In the genomic region with DNA sequence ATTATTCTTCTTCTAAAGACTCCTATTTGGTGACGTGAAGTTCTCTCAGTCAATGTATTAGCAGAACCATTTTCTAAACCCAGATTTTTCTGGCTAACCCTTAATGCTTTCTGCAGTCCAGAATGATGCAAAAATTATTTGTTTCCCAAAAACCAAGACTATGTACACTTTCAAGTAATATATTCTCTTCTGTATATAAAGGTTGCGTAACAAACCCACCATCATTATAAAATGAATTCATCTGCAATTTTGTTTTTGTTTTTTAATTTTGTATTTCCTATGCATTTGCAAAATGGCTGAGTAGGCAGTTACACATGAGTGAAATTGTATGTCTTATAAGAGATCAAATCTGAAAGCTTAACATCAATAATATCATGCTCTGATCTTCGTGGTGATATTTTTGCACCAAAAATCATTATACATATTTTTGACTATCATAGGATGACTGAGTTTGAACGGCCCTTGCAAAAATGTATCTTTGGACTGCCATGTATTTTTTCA, we compare ENCODE assay signal across 37 cellular contexts.
"Had no signal": no experiment of that assay in that cellular context is flagged by ENCODE, and none has a peak within 500 bp of the region (broad histone marks: within the 10 kb centered on the region; RNA-seq: fewer than 3 reads in every experiment).

No MANE protein-coding gene starts in this region.

- H3K4me1 ChIP-seq: adrenal gland, body of pancreas, breast epithelium had no signal

- H3K27ac ChIP-seq: adrenal gland, body of pancreas, brain microvascular endothelial cell, breast epithelium, VCaP had no signal

- H3K36me3 Mint-ChIP-seq: activated CD4-positive, alpha-beta memory T cell treated with anti-CD3 and anti-CD28 coated beads for 36 hours; activated naive CD4-positive, alpha-beta T cell treated with anti-CD3 and anti-CD28 coated beads, Interleukin-2, amount 50 U/mL, for 72 hours; activated naive CD8-positive, alpha-beta T cell treated with anti-CD3 and anti-CD28 coated beads for 36 hours had no signal

- H3K27me3 ChIP-seq: adrenal gland, body of pancreas, brain microvascular endothelial cell, breast epithelium had no signal

- H3K4me3 ChIP-seq: adrenal gland, body of pancreas, breast epithelium had no signal

- H3K4me1 Mint-ChIP-seq: activated B cell treated with CpG ODN at 0.5 μM for 24 hours; activated CD4-positive, alpha-beta T cell treated with anti-CD3 and anti-CD28 coated beads, Interleukin-2, amount 10 ng/mL, durations not matched to agents 24 days and 14 days; activated naive CD8-positive, alpha-beta T cell treated with anti-CD3 and anti-CD28 coated beads for 36 hours; activated T-helper 17 cell treated with anti-CD3 and anti-CD28 coated beads, Interleukin-2, amount 50 U/mL, for 72 hours had no signal

- ATAC-seq: activated CD8-positive, alpha-beta T cell treated with anti-CD3 and anti-CD28 coated beads for 36 hours; activated naive CD4-positive, alpha-beta T cell treated with anti-CD3 and anti-CD28 coated beads, Interleukin-2, amount 50 U/mL, for 72 hours; activated T-cell treated with anti-CD3 and anti-CD28 coated beads, Interleukin-2, amount 50 U/mL, for 4 hours; activated T-cell treated with anti-CD3 and anti-CD28 coated beads, Interleukin-2, amount 50 U/mL, for 72 hours; activated T-helper 17 cell treated with anti-CD3 and anti-CD28 coated beads, Interleukin-2, amount 50 U/mL, for 72 hours; body of pancreas had no signal

- FAIRE-seq: astrocyte, TTC549 had no signal

- H3K9me3 Mint-ChIP-seq: activated B cell treated with CpG ODN at 0.5 μM for 24 hours; activated CD4-positive, alpha-beta T cell treated with anti-CD3 and anti-CD28 coated beads, Interleukin-2, amount 10 ng/mL, durations not matched to agents 24 days and 14 days; activated naive CD4-positive, alpha-beta T cell treated with anti-CD3 and anti-CD28 coated beads for 36 hours; activated T-cell treated with anti-CD3 and anti-CD28 coated beads, Interleukin-2, amount 50 U/mL, for 4 hours; activated T-cell treated with anti-CD3 and anti-CD28 coated beads, Interleukin-2, amount 50 U/mL, for 72 hours; activated T-helper 1 cell treated with anti-CD3 and anti-CD28 coated beads, Interleukin-12 subunit alpha, Interleukin-12 subunit beta, Interleukin-2, Interleukin-4 antibody, amounts not matched to agents 30 ng/mL and 10 ng/mL and 1 ng/mL, durations not matched to agents 14 hours and 24 hours and 36 hours; activated T-helper 17 cell treated with anti-CD3 and anti-CD28 coated beads, Interleukin-2, amount 50 U/mL, for 72 hours; T-helper 2 cell treated with Interferon-gamma antibody and Interleukin-4, amounts not matched to agents 5 μg/mL and 100 μg/mL, for 36 hours had no signal

- H3K9me3 ChIP-seq: adrenal gland, body of pancreas, breast epithelium had no signal

- H3K27ac Mint-ChIP-seq: activated B cell treated with CpG ODN at 0.5 μM for 24 hours; activated CD4-positive, alpha-beta memory T cell treated with anti-CD3 and anti-CD28 coated beads for 36 hours; activated CD4-positive, alpha-beta T cell treated with anti-CD3 and anti-CD28 coated beads, Interleukin-2, amount 10 ng/mL, durations not matched to agents 24 days and 14 days; activated CD8-positive, alpha-beta T cell treated with anti-CD3 and anti-CD28 coated beads for 36 hours; activated naive CD4-positive, alpha-beta T cell treated with anti-CD3 and anti-CD28 coated beads for 36 hours; activated naive CD4-positive, alpha-beta T cell treated with anti-CD3 and anti-CD28 coated beads, Interleukin-2, amount 50 U/mL, for 72 hours; activated naive CD8-positive, alpha-beta T cell treated with anti-CD3 and anti-CD28 coated beads for 36 hours; activated T-cell treated with anti-CD3 and anti-CD28 coated beads, Interleukin-2, amount 50 U/mL, for 72 hours; activated T-helper 1 cell treated with anti-CD3 and anti-CD28 coated beads, Interleukin-12 subunit alpha, Interleukin-12 subunit beta, Interleukin-2, Interleukin-4 antibody, amounts not matched to agents 30 ng/mL and 10 ng/mL and 1 ng/mL, durations not matched to agents 14 hours and 24 hours and 36 hours; activated T-helper 17 cell treated with anti-CD3 and anti-CD28 coated beads, Interleukin-2, amount 50 U/mL, for 72 hours; T-helper 1 cell treated with Interleukin-12 subunit alpha and Interleukin-12 subunit beta and Interleukin-4 antibody, amounts not matched to agents 30 μg/mL and 1 μg/mL, for 36 hours; T-helper 2 cell treated with Interferon-gamma antibody and Interleukin-4, amounts not matched to agents 5 μg/mL and 100 μg/mL, for 36 hours had no signal

- H3K36me3 ChIP-seq: adrenal gland, brain microvascular endothelial cell, breast epithelium had no signal

- H3K27me3 Mint-ChIP-seq: activated B cell treated with CpG ODN at 0.5 μM for 24 hours; activated CD4-positive, alpha-beta memory T cell treated with anti-CD3 and anti-CD28 coated beads for 36 hours; activated CD4-positive, alpha-beta T cell treated with anti-CD3 and anti-CD28 coated beads, Interleukin-2, amount 10 ng/mL, durations not matched to agents 24 days and 14 days; activated CD8-positive, alpha-beta T cell treated with anti-CD3 and anti-CD28 coated beads for 36 hours; activated naive CD8-positive, alpha-beta T cell treated with anti-CD3 and anti-CD28 coated beads for 36 hours; activated T-helper 17 cell treated with anti-CD3 and anti-CD28 coated beads, Interleukin-2, amount 50 U/mL, for 72 hours had no signal

- DNase-seq: activated B cell treated with CpG ODN at 0.5 μM for 24 hours; activated CD4-positive, alpha-beta memory T cell treated with anti-CD3 and anti-CD28 coated beads for 36 hours; activated CD4-positive, alpha-beta T cell treated with anti-CD3 and anti-CD28 coated beads for 4 hours; activated CD4-positive, alpha-beta T cell treated with anti-CD3 and anti-CD28 coated beads, Interleukin-2, amount 10 ng/mL, durations not matched to agents 24 days and 14 days; activated CD4-positive, alpha-beta T cell treated with anti-CD3 and anti-CD28 coated beads, Interleukin-2, amount 50 U/mL, for 1 hour; activated CD4-positive, alpha-beta T cell treated with anti-CD3 and anti-CD28 coated beads, Interleukin-2, amount 50 U/mL, for 4 hours; activated CD4-positive, CD25-positive, alpha-beta regulatory T cell treated with anti-CD3 and anti-CD28 coated beads, Interleukin-2, amount 50 U/mL, for 72 hours; activated CD8-positive, alpha-beta memory T cell treated with anti-CD3 and anti-CD28 coated beads, Interleukin-2, amount 50 U/mL, for 4 hours; activated CD8-positive, alpha-beta T cell treated with anti-CD3 and anti-CD28 coated beads for 36 hours; activated effector memory CD4-positive, alpha-beta T cell treated with anti-CD3 and anti-CD28 coated beads, Interleukin-2, amount 50 U/mL, for 16 hours; activated gamma-delta T cell treated with Interleukin-2 at 50 U/mL for 16 hours; activated naive CD4-positive, alpha-beta T cell; activated naive CD4-positive, alpha-beta T cell treated with anti-CD3 and anti-CD28 coated beads for 36 hours; activated naive CD4-positive, alpha-beta T cell treated with anti-CD3 and anti-CD28 coated beads, Interleukin-2, amount 50 U/mL, for 16 hours; activated naive CD8-positive, alpha-beta T cell treated with anti-CD3 and anti-CD28 coated beads for 36 hours; activated T-cell treated with anti-CD3 and anti-CD28 coated beads for 4 hours; activated T-cell treated with anti-CD3 and anti-CD28 coated beads, Interleukin-2, amount 50 U/mL, for 1 hour; activated T-cell treated with anti-CD3 and anti-CD28 coated beads, Interleukin-2, amount 50 U/mL, for 4 hours; activated T-cell treated with anti-CD3 and anti-CD28 coated beads, Interleukin-2, amount 50 U/mL, for 72 hours; adrenal gland; amniotic stem cell; aorta; body of pancreas; brain microvascular endothelial cell; central memory CD4-positive, alpha-beta T cell; T-helper 1 cell; T-helper 2 cell; T-helper 9 cell had no signal

- H3K4me3 Mint-ChIP-seq: activated B cell treated with CpG ODN at 0.5 μM for 24 hours; activated CD4-positive, alpha-beta memory T cell treated with anti-CD3 and anti-CD28 coated beads for 36 hours; activated CD4-positive, alpha-beta T cell treated with anti-CD3 and anti-CD28 coated beads, Interleukin-2, amount 10 ng/mL, durations not matched to agents 24 days and 14 days; activated CD8-positive, alpha-beta T cell treated with anti-CD3 and anti-CD28 coated beads for 36 hours; activated naive CD4-positive, alpha-beta T cell treated with anti-CD3 and anti-CD28 coated beads for 36 hours; activated naive CD8-positive, alpha-beta T cell treated with anti-CD3 and anti-CD28 coated beads for 36 hours; activated T-cell treated with anti-CD3 and anti-CD28 coated beads, Interleukin-2, amount 50 U/mL, for 4 hours; activated T-cell treated with anti-CD3 and anti-CD28 coated beads, Interleukin-2, amount 50 U/mL, for 72 hours; activated T-helper 1 cell treated with anti-CD3 and anti-CD28 coated beads, Interleukin-12 subunit alpha, Interleukin-12 subunit beta, Interleukin-2, Interleukin-4 antibody, amounts not matched to agents 30 ng/mL and 10 ng/mL and 1 ng/mL, durations not matched to agents 14 hours and 24 hours and 36 hours; activated T-helper 17 cell treated with anti-CD3 and anti-CD28 coated beads, Interleukin-2, amount 50 U/mL, for 72 hours; T-helper 1 cell treated with Interleukin-12 subunit alpha and Interleukin-12 subunit beta and Interleukin-4 antibody, amounts not matched to agents 30 μg/mL and 1 μg/mL, for 36 hours; T-helper 2 cell treated with Interferon-gamma antibody and Interleukin-4, amounts not matched to agents 5 μg/mL and 100 μg/mL, for 36 hours had no signal
